In the genomic region with DNA sequence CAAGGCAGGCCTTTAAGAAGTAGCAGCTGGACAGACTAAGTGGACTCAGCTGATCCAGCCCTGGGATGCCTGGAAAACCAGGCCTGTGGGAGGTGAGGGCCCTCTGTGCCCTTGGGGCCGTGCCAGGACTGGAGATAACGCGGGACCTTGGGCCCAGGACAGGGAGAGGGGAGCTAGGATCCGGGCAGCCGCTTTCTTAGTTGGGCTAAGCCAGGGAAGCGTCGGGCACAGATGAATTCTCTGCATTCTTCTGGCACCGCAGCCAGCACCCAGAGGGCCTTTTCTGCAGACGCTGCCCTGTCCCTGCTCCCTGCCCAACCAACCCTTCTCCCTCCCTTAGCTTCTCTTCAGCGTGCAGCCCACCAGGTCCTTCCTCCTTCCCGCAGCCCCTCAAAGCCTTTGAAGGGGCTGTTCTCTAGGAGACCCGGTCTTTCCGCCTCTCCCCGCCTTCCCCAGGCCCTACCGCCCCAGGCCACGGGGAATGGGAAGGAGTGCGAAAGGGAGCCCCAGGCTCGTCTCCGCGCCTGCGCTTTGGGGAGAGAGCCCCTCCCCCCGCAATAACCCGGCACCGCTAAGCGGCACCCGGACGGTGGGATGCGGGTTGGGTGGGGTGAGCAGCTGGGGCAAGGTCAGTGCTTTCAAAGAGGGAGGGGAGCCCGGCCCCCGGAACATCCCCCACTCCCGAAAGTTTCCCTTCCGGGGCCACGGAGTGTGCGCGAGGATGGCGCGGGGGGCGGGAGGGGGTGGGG, we compare ENCODE assay signal across 8 cellular contexts. TPM values are rescaled to one million over a fixed set of nuclear protein-coding genes. Genes with fewer than 3 reads are reported as not detected.
DNase-seq lines count a peak whose midpoint lies in the region; ATAC-seq and TF ChIP-seq lines count a peak whose summit lies in the region.

No MANE protein-coding gene starts in this region.

- H2BK5ac ChIP-seq in mesendoderm (ENCODE audit: low read length): peak overlapping the region; percentile 14

- ATAC-seq in CD8-positive, alpha-beta T cell: peak; percentile 1
- ATAC-seq in GM21529 (IDR thresholded peaks at IDR 0.05; ENCODE audit: unreplicated experiment): peak; percentile 19
- ATAC-seq in stimulated activated naive B cell treated with anti-CD40 and anti-IgM and Interleukin-4, amounts not matched to agents 10 μg/mL and 1 μg/mL and 100 μg/mL, for 72 hours (replicated peaks): peak; percentile 12 to 14

- H3K9me3 ChIP-seq in CD8-positive, alpha-beta T cell (ENCODE audit: low read length): no peaks in the 10 kb centered on the region

- H3K27me3 Mint-ChIP-seq in CD8-positive, alpha-beta T cell (ENCODE audit: low read depth): no peaks in the 10 kb centered on the region
- peaks cover 14% of the 10 kb centered on the region for H3K27me3 Mint-ChIP-seq in endothelial cell (ENCODE audit: unreplicated experiment)
- H3K27me3 Mint-ChIP-seq in stimulated activated naive B cell treated with anti-CD40 and anti-IgM and Interleukin-4, amounts not matched to agents 10 μg/mL and 1 μg/mL and 100 μg/mL, for 72 hours: no peaks in the 10 kb centered on the region

- H4K5ac ChIP-seq in mesendoderm (ENCODE audit: low read length): no peak overlapping the region

- no peaks in the 10 kb centered on the region for H3K9me3 Mint-ChIP-seq in CD8-positive, alpha-beta T cell
- H3K9me3 Mint-ChIP-seq in endothelial cell (ENCODE audit: unreplicated experiment): no peaks in the 10 kb centered on the region
- no peaks in the 10 kb centered on the region for H3K9me3 Mint-ChIP-seq in stimulated activated naive B cell treated with anti-CD40 and anti-IgM and Interleukin-4, amounts not matched to agents 10 μg/mL and 1 μg/mL and 100 μg/mL, for 72 hours

- WGBS in mesendoderm (ENCODE audit: extremely low coverage, insufficient coverage, low lambda C conversion rate): no CpG with 5 or more reads among the region's 38 CpGs

- H2BK120ac ChIP-seq in mesendoderm (ENCODE audit: low read depth, low read length): no peak overlapping the region

- H3K27ac Mint-ChIP-seq in CD8-positive, alpha-beta T cell: peak overlapping the region; percentile 32
- peak overlapping the region; percentile 77 for H3K27ac Mint-ChIP-seq in endothelial cell (ENCODE audit: unreplicated experiment)
- H3K27ac Mint-ChIP-seq in stimulated activated naive B cell treated with anti-CD40 and anti-IgM and Interleukin-4, amounts not matched to agents 10 μg/mL and 1 μg/mL and 100 μg/mL, for 72 hours: no peak overlapping the region

- intact Hi-C loops in CD8-positive, alpha-beta T cell (cut with DNase I, micrococcal nuclease): loop anchor here (1.0 to 10.0 kb wide), 10 partner anchors 12 to 463 kb away; partner anchors contain the start of genes PRPF40B (in 2 of the 2), TMBIM6 (in 2 of the 2), BCDIN3D (in 1 of the 2) and CERS5 (in 1 of the 2)

- no peak for TF ChIP-seq CTCF in CD8-positive, alpha-beta T cell (IDR thresholded peaks at IDR 0.05)
- TF ChIP-seq CTCF in endothelial cell (IDR thresholded peaks at IDR 0.05; ENCODE audit: unreplicated experiment): no peak

- H3K56ac ChIP-seq in mesendoderm (ENCODE audit: low read length): peak overlapping the region; percentile 91

- H3K27me3 ChIP-seq in CD8-positive, alpha-beta T cell (ENCODE audit: insufficient read depth, low read length): no peaks in the 10 kb centered on the region
- no peaks in the 10 kb centered on the region for H3K27me3 ChIP-seq in mesendoderm (ENCODE audit: insufficient read depth, low read length, poor library complexity)

- H3K18ac ChIP-seq in mesendoderm (ENCODE audit: low read length): peak overlapping the region; percentile 52

- peak overlapping the region; percentile 80 for H3K9ac ChIP-seq in mesendoderm (ENCODE audit: low read length)

- peaks cover 15% of the 10 kb centered on the region for H3K4me1 ChIP-seq in CD8-positive, alpha-beta T cell (ENCODE audit: insufficient read depth, low read length)
- no peaks in the 10 kb centered on the region for H3K4me1 ChIP-seq in mesendoderm (ENCODE audit: control insufficient read depth, low read depth, low read length)

- peak overlapping the region; percentile 55 for H3K4me3 ChIP-seq in CD8-positive, alpha-beta T cell (ENCODE audit: low read depth, low read length)
- H3K4me3 ChIP-seq in mesendoderm (ENCODE audit: low read length): peak overlapping the region; percentile 61

- H3K4me2 ChIP-seq in mesendoderm (ENCODE audit: low read length): peak overlapping the region; percentile 66

- H2BK15ac ChIP-seq in mesendoderm (replicated peaks; ENCODE audit: low read depth): no peak overlapping the region

- H3K4me3 Mint-ChIP-seq in CD8-positive, alpha-beta T cell: peak overlapping the region; percentile 97
- peak overlapping the region; percentile 93 for H3K4me3 Mint-ChIP-seq in endothelial cell (ENCODE audit: unreplicated experiment)
- peak overlapping the region; percentile 90 to 94 for H3K4me3 Mint-ChIP-seq in stimulated activated naive B cell treated with anti-CD40 and anti-IgM and Interleukin-4, amounts not matched to agents 10 μg/mL and 1 μg/mL and 100 μg/mL, for 72 hours

- H3K4me1 Mint-ChIP-seq in CD8-positive, alpha-beta T cell (ENCODE audit: low read depth): peaks cover 45% of the 10 kb centered on the region
- H3K4me1 Mint-ChIP-seq in endothelial cell (ENCODE audit: unreplicated experiment): peaks cover 33% of the 10 kb centered on the region
- H3K4me1 Mint-ChIP-seq in stimulated activated naive B cell treated with anti-CD40 and anti-IgM and Interleukin-4, amounts not matched to agents 10 μg/mL and 1 μg/mL and 100 μg/mL, for 72 hours: peaks cover 35 to 49% of the 10 kb centered on the region in 2 donors

- peaks cover 30% of the 10 kb centered on the region for H3K79me2 ChIP-seq in mesendoderm (ENCODE audit: control insufficient read depth, insufficient read depth, low read length)

- no peak overlapping the region for H4K8ac ChIP-seq in mesendoderm (ENCODE audit: low read depth, low read length)

- peaks cover 28% of the 10 kb centered on the region for H3K79me1 ChIP-seq in mesendoderm (ENCODE audit: low read length)

- no peak overlapping the region for H3K27ac ChIP-seq in CD8-positive, alpha-beta T cell (ENCODE audit: low read depth, low read length)
- H3K27ac ChIP-seq in mesendoderm (ENCODE audit: low read depth, low read length): peak overlapping the region; percentile 23

- peak in 6 of 7 experiments; percentile 16 to 64 (median 43) for DNase-seq in CD8-positive, alpha-beta T cell
- DNase-seq in NCI-H2227 treated with DMSO at 0.1 percent for 48 hours (lab: John Stamatoyannopoulos, UW): peak; percentile 18
- peak; percentile 49 for DNase-seq in activated CD8-positive, alpha-beta memory T cell treated with anti-CD3 and anti-CD28 coated beads, Interleukin-2, amount 50 U/mL, for 4 hours
- peak; percentile 72 for DNase-seq in endothelial cell (ENCODE audit: low spot score)
- DNase-seq in mesendoderm: peak; percentile 92
- DNase-seq in stimulated activated naive B cell treated with anti-CD40 and anti-IgM and Interleukin-4, amounts not matched to agents 10 μg/mL and 1 μg/mL and 100 μg/mL, for 72 hours: no peak
- no peak for DNase-seq in NCI-H2029 treated with DMSO at 0.1 percent for 48 hours (lab: John Stamatoyannopoulos, UW)

- POLR2A ChIA-PET in CD8-positive, alpha-beta T cell (lab: Charles Lee): interaction anchor here (0.5 to 2.8 kb wide), 12 partner anchors 11 to 1222 kb away, joined by 3 to 24 read pairs (median 4); partner anchors contain the start of genes BCDIN3D and TMBIM6

- H3K23ac ChIP-seq in mesendoderm (ENCODE audit: low read length): peak overlapping the region; percentile 48

- CTCF ChIA-PET in CD8-positive, alpha-beta T cell (lab: Charles Lee): interaction anchor here (0.5 to 6.9 kb wide), 8 partner anchors 12 to 574 kb away, joined by 3 to 45 read pairs (median 6); partner anchors contain the start of gene TMBIM6

- peaks cover 8% of the 10 kb centered on the region for H3K36me3 Mint-ChIP-seq in CD8-positive, alpha-beta T cell
- peaks cover 13% of the 10 kb centered on the region for H3K36me3 Mint-ChIP-seq in endothelial cell (ENCODE audit: low read depth, unreplicated experiment)
- H3K36me3 Mint-ChIP-seq in stimulated activated naive B cell treated with anti-CD40 and anti-IgM and Interleukin-4, amounts not matched to agents 10 μg/mL and 1 μg/mL and 100 μg/mL, for 72 hours: peaks cover 0 to 4% of the 10 kb centered on the region in 2 donors

- H2AK5ac ChIP-seq in mesendoderm (ENCODE audit: low read length): peak overlapping the region; percentile 18

- peak overlapping the region; percentile 44 for H3K4ac ChIP-seq in mesendoderm (ENCODE audit: low read depth, low read length)

- no peaks in the 10 kb centered on the region for H3K36me3 ChIP-seq in CD8-positive, alpha-beta T cell (ENCODE audit: insufficient read depth, low read length)
- no peaks in the 10 kb centered on the region for H3K36me3 ChIP-seq in mesendoderm (ENCODE audit: control insufficient read depth, insufficient read depth, low read length)

RNA-seq across cellular contexts. Expression of gene NCKAP5L, which starts 0.7 kb away (rescaled TPM):
- 10 to 100 TPM; 10.6 to 10.7 TPM for total RNA-seq in CD8-positive, alpha-beta T cell
- total RNA-seq in endothelial cell (ENCODE audit: unreplicated experiment): 70.9 TPM
- polyA plus RNA-seq in mesendoderm (2013, experiment 1 of 2): 11.3 TPM
- 11.2 TPM for polyA plus RNA-seq in mesendoderm (2013, experiment 2 of 2)

RNA-seq across cellular contexts. Expression of gene BCDIN3D, which starts 15.4 kb away (rescaled TPM):
- total RNA-seq in CD8-positive, alpha-beta T cell: 1 to 10 TPM; 4.2 to 5.9 TPM
- 2.6 TPM for total RNA-seq in endothelial cell (ENCODE audit: unreplicated experiment)
- polyA plus RNA-seq in mesendoderm (2013, experiment 1 of 2): 1.7 TPM
- polyA plus RNA-seq in mesendoderm (2013, experiment 2 of 2): 1.5 TPM

Comparison
In these comparisons a context has a peak if more than half of its experiments do, and no peak if none do; other contexts are left out.
1. DNase-seq: peak in CD8-positive, alpha-beta T cell (6 of 7), NCI-H2227 treated with DMSO at 0.1 percent for 48 hours (single experiment), activated CD8-positive, alpha-beta memory T cell treated with anti-CD3 and anti-CD28 coated beads, Interleukin-2, amount 50 U/mL, for 4 hours (single experiment), endothelial cell (single experiment) and mesendoderm (single experiment); none in stimulated activated naive B cell treated with anti-CD40 and anti-IgM and Interleukin-4, amounts not matched to agents 10 μg/mL and 1 μg/mL and 100 μg/mL, for 72 hours (single experiment) and NCI-H2029 treated with DMSO at 0.1 percent for 48 hours (single experiment).
2. Peak in every context shown above with its lines, with median percentiles within 50 percentile points of each other: ATAC-seq and H3K4me3 Mint-ChIP-seq.